1 cellular context compared by ENCODE assay signal in genomic region chr19:4284974-4285373, GRCh38.
TF ChIP-seq lines count a peak whose summit lies in the region.

No MANE protein-coding gene starts in this region.

TF ChIP-seq in SK-N-SH, 30 proteins besides CTCF, POLR2A, EP300 and RAD21:
- TF ChIP-seq NRF1 (IDR thresholded peaks at IDR 0.05; ENCODE audit: low read depth, low read length) (no peak), EZH2phosphoT487 (IDR thresholded peaks at IDR 0.05; ENCODE audit: borderline replicate concordance, low read depth) (no peak), SMC3 (IDR thresholded peaks at IDR 0.05; ENCODE audit: low read depth, low read length) (no peak), FOXM1 (IDR thresholded peaks at IDR 0.05; ENCODE audit: low read depth) (no peak), PBX3 (IDR thresholded peaks at IDR 0.05) (no peak), RFX5 (IDR thresholded peaks at IDR 0.05; ENCODE audit: low read length) (no peak), USF2 (IDR thresholded peaks at IDR 0.05; ENCODE audit: borderline replicate concordance, low read depth, low read length) (no peak), SIN3A (IDR thresholded peaks at IDR 0.05; ENCODE audit: borderline replicate concordance, low read depth, low read length) (no peak), TCF12 (IDR thresholded peaks at IDR 0.05) (no peak), MEF2A (IDR thresholded peaks at IDR 0.05; ENCODE audit: borderline replicate concordance, low read depth) (no peak), GATA2 (CRISPR knock-in tag; IDR thresholded peaks at IDR 0.05) (no peak), USF1 (IDR thresholded peaks at IDR 0.05; ENCODE audit: borderline replicate concordance, low read depth) (no peak), ZBTB33 (IDR thresholded peaks at IDR 0.05; ENCODE audit: borderline replicate concordance, low read depth) (no peak), RXRA (IDR thresholded peaks at IDR 0.05; ENCODE audit: borderline replicate concordance, low read depth) (no peak), TEAD4 (IDR thresholded peaks at IDR 0.05; ENCODE audit: borderline replicate concordance, insufficient read depth) (no peak), CHD2 (IDR thresholded peaks at IDR 0.05; ENCODE audit: low read length, partially characterized antibody) (no peak), FOSL2 (IDR thresholded peaks at IDR 0.05; ENCODE audit: borderline replicate concordance, low read depth) (no peak), FOXJ3 (CRISPR knock-in tag; IDR thresholded peaks at IDR 0.05) (no peak), IRF3 (IDR thresholded peaks at IDR 0.05; ENCODE audit: low read depth, low read length) (no peak)
